In genomic region chr7:142853739-142854504, GRCh38 we compare ENCODE assay signal across 8 cellular contexts. TPM values are rescaled to one million over a fixed set of nuclear protein-coding genes. Genes with fewer than 3 reads are reported as not detected.
DNase-seq lines count a peak whose midpoint lies in the region; ATAC-seq, FAIRE-seq and TF ChIP-seq lines count a peak whose summit lies in the region.

No MANE protein-coding gene starts in this region.

- H3K27me3 ChIP-seq in DND-41 (ENCODE audit: insufficient read depth, low read length, poor library complexity) (no peaks in the 10 kb centered on the region), pancreas (no peaks in the 10 kb centered on the region), upper lobe of left lung (no peaks in the 10 kb centered on the region)

- TF ChIP-seq CTCF in DND-41 (IDR thresholded peaks at IDR 0.05; ENCODE audit: borderline replicate concordance, extremely low read depth, low read length, poor library complexity, severe bottlenecking) (peak; percentile 89), pancreas (IDR thresholded peaks at IDR 0.05) (peak; percentile 36 to 74 (median 64)), upper lobe of left lung (IDR thresholded peaks at IDR 0.05) (peak; percentile 68 to 77 (median 73))

- H3K27ac ChIP-seq in DND-41 (ENCODE audit: low read length) (peak overlapping the region; percentile 85), pancreas (peak overlapping the region; percentile 44 to 79 (median 74)), upper lobe of left lung (peak overlapping the region; percentile 46 to 79 (median 66))

- in situ Hi-C loops in SK-MEL-5 (cut with HindIII; ENCODE audit: low pct_unique_long_range_greater_than_20kb, low sequenced_read_pairs), result no loop called here

- H2AFZ ChIP-seq in DND-41 (ENCODE audit: low read depth, low read length), result peak overlapping the region; percentile 72

- ATAC-seq in DND-41 (ENCODE audit: insufficient read depth, low read depth), result peak; percentile 78
- ATAC-seq in GM21423 (IDR thresholded peaks at IDR 0.05; ENCODE audit: unreplicated experiment), result peak; percentile 74
- ATAC-seq in Right ventricle myocardium inferior, result peak; percentile 74
- ATAC-seq in pancreas, result peak; percentile 57 to 85 (median 72)
- ATAC-seq in upper lobe of left lung (ENCODE audit: low FRiP score in 2 of 2), result peak; percentile 87 to 91

- H3K4me1 ChIP-seq in DND-41 (ENCODE audit: insufficient read depth, low read length) (peaks cover 42% of the 10 kb centered on the region), pancreas (peaks cover 0 to 7% (median 0%) of the 10 kb centered on the region in 3 donors), upper lobe of left lung (peaks cover 4 to 34% (median 18%) of the 10 kb centered on the region in 4 donors)

- intact Hi-C loops in Right ventricle myocardium inferior (cut with DNase I) (loop anchor here (5.0 kb wide), 2 partner anchors 148 to 363 kb away; no protein-coding TSS in a partner anchor), pancreas (cut with DNase I) (no loop called here)

- peaks cover 43% of the 10 kb centered on the region for H3K79me2 ChIP-seq in DND-41 (ENCODE audit: insufficient read depth, low read length)

- H3K4me3 Mint-ChIP-seq in activated naive CD4-positive, alpha-beta T cell treated with anti-CD3 and anti-CD28 coated beads, Interleukin-2, amount 50 U/mL, for 24 hours, result peak overlapping the region; percentile 98

- no peaks in the 10 kb centered on the region for H3K27me3 Mint-ChIP-seq in activated naive CD4-positive, alpha-beta T cell treated with anti-CD3 and anti-CD28 coated beads, Interleukin-2, amount 50 U/mL, for 24 hours

- no peaks in the 10 kb centered on the region for H3K9me3 Mint-ChIP-seq in activated naive CD4-positive, alpha-beta T cell treated with anti-CD3 and anti-CD28 coated beads, Interleukin-2, amount 50 U/mL, for 24 hours

- no peak for TF ChIP-seq POLR2A in upper lobe of left lung (IDR thresholded peaks at IDR 0.05)

- H3K36me3 Mint-ChIP-seq in activated naive CD4-positive, alpha-beta T cell treated with anti-CD3 and anti-CD28 coated beads, Interleukin-2, amount 50 U/mL, for 24 hours, result no peaks in the 10 kb centered on the region

- H3K4me3 ChIP-seq in DND-41 (ENCODE audit: low read depth in 1 of 2, low read length in 2 of 2), result peak overlapping the region; percentile 64 to 81
- peak overlapping the region; percentile 63 to 76 (median 66) for H3K4me3 ChIP-seq in pancreas
- H3K4me3 ChIP-seq in upper lobe of left lung, result peak overlapping the region; percentile 33 to 86 (median 76)

- H3K4me1 Mint-ChIP-seq in activated naive CD4-positive, alpha-beta T cell treated with anti-CD3 and anti-CD28 coated beads, Interleukin-2, amount 50 U/mL, for 24 hours, result peaks cover 41% of the 10 kb centered on the region

- H3K9me3 ChIP-seq in DND-41 (ENCODE audit: insufficient read depth, low read length, severe bottlenecking), result no peaks in the 10 kb centered on the region
- no peaks in the 10 kb centered on the region for H3K9me3 ChIP-seq in pancreas
- no peaks in the 10 kb centered on the region for H3K9me3 ChIP-seq in upper lobe of left lung

- H3K36me3 ChIP-seq in DND-41 (ENCODE audit: insufficient read depth, low read length) (peaks cover 27% of the 10 kb centered on the region), pancreas (no peaks in the 10 kb centered on the region), upper lobe of left lung (no peaks in the 10 kb centered on the region)

- DNase-seq in DND-41 (peak; percentile 89), HTR-8/SVneo (ENCODE audit: insufficient read length, low spot score) (peak; percentile 63), SK-MEL-5 (ENCODE audit: low read depth, low spot score) (peak; percentile 76), Right ventricle myocardium inferior (ENCODE audit: missing footprints) (peak; percentile 86), pancreas (peak; percentile 42 to 81 (median 68)), upper lobe of left lung (peak; percentile 70 to 89)

- H4K20me1 ChIP-seq in DND-41 (ENCODE audit: insufficient read depth, low read length), result peaks cover 24% of the 10 kb centered on the region

- H3K9ac ChIP-seq in DND-41 (ENCODE audit: low read depth, low read length), result peak overlapping the region; percentile 78

- H3K4me2 ChIP-seq in DND-41 (ENCODE audit: insufficient read depth, low read length), result peak overlapping the region; percentile 94

- 0 to 1% methylated on average over 31 to 34 of the region's 34 CpGs for WGBS in pancreas, 2 donors
- WGBS in upper lobe of left lung, 2 donors, result 0 to 1% methylated on average over 18 to 23 of the region's 34 CpGs

- no peak for TF ChIP-seq EP300 in upper lobe of left lung (IDR thresholded peaks at IDR 0.05)

- FAIRE-seq in HTR-8/SVneo (lab: Jason Lieb, UNC) (no peak), pancreas (lab: Jason Lieb, UNC) (no peak)

- peak overlapping the region; percentile 79 for H3K27ac Mint-ChIP-seq in activated naive CD4-positive, alpha-beta T cell treated with anti-CD3 and anti-CD28 coated beads, Interleukin-2, amount 50 U/mL, for 24 hours

RNA-seq across cellular contexts. Expression of gene EPHB6, which starts 1.0 kb away (rescaled TPM):
- 0.48 and 0.59 TPM in 2 replicates for total RNA-seq in SK-MEL-5 (2014; rRNA removed; shearing (Covaris generic))
- polyA plus RNA-seq in SK-MEL-5 (2015; cell fraction: cytosol; rRNA removed), result 1.4 and 2.9 TPM in 2 replicates
- 2.0 and 11.1 TPM in 2 replicates for polyA plus RNA-seq in SK-MEL-5 (2015; cell fraction: nucleus; rRNA removed)
- total RNA-seq in Right ventricle myocardium inferior, result 3.3 TPM
- total RNA-seq in pancreas, result 10 to 100 TPM; 23.8 to 34.7 (median 27.0) TPM
- 100 to 1,000 TPM; 117 to 165 TPM for polyA plus RNA-seq in pancreas
- total RNA-seq in upper lobe of left lung, result 10 to 100 TPM in 3 of 6 donors, 1 to 10 TPM in 3; 5.7 to 34.6 (median 10.0) TPM

RNA-seq across cellular contexts. Expression of gene TRPV6, which starts 31.6 kb away (rescaled TPM):
- 0.11 TPM in 1 of 2 replicates, not detected in the other for total RNA-seq in SK-MEL-5 (2014; rRNA removed; shearing (Covaris generic))
- 0.04 and 0.06 TPM in 2 replicates for polyA plus RNA-seq in SK-MEL-5 (2015; cell fraction: cytosol; rRNA removed)
- 2.0 and 3.9 TPM in 2 replicates for polyA plus RNA-seq in SK-MEL-5 (2015; cell fraction: nucleus; rRNA removed)
- not detected for total RNA-seq in Right ventricle myocardium inferior
- total RNA-seq in pancreas, result 10 to 100 TPM; 36.1 to 67.4 (median 47.5) TPM
- 100 to 1,000 TPM; 239 to 308 TPM for polyA plus RNA-seq in pancreas
- total RNA-seq in upper lobe of left lung, result 1 to 10 TPM in 2 of 6 donors, under 1 TPM in 4; 0.23 to 1.5 (median 0.68) TPM

Comparison
In these comparisons a context has a peak if more than half of its experiments do, and no peak if none do; other contexts are left out.
1. Peak in every context shown above with its lines: DNase-seq, ATAC-seq, H3K4me3 ChIP-seq and H3K27ac ChIP-seq.
2. RNA of gene TRPV6, which starts 31.6 kb away (total RNA-seq): 36.1 to 67.4 TPM in pancreas; 0.23 to 1.5 TPM in upper lobe of left lung, 0.11 TPM in SK-MEL-5 and not detected in Right ventricle myocardium inferior (single experiment); every median in the first group is over 10 times any median in the second.